ENCODE assay signal across 8 cellular contexts in the genomic region with DNA sequence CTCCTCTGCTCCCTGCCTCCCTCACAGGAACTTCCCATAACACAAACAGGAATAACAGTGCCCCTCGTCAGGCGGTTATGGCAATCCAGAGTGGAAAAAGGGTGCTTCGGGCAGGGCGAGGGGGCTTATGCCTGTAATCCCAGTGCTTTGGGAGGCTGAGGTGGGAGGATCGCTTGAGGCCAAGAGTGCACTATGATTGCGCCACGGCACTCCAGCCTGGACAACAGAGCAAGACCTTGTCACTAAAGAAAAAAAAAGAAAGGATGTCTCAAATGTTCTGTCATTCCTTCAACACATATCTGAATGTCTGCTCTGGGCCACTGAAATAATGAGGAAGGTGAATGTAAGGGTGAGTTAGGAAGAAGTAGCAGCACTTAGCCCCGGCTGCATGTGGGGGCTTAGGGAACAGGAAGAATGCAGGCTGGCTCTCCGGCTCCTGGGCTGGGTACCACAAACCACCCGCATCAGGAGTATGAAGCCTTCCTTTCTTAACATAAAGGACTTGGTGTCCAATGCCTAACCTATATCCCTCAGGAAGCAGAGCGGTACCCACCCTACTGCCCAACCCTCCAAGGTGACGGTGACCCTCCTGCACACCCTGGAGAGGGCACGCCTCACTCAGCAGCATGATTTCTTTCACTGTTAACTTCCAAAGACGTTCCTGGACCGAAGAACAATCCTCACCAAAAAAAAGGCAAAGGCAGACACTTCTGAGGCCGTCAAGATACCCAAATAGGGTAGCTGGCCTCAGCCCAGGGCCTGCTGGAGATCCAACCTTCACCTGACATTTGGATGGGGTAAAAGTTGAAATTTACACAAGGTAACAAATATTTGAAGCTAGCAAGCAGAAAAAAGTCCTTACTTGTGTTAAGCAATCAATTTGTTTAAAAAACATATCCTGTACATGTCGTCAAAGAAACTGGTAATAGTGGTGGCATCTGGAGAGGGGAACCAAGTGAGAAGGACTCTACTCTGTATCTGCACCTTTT. TPM values are rescaled to one million over a fixed set of nuclear protein-coding genes. Genes with fewer than 3 reads are reported as not detected.
DNase-seq lines count a peak whose midpoint lies in the region; ATAC-seq, FAIRE-seq and TF ChIP-seq lines count a peak whose summit lies in the region.
"Had no signal": no experiment of that assay in that cellular context is flagged by ENCODE, and none has a peak within 500 bp of the region (broad histone marks: within the 10 kb centered on the region; RNA-seq: fewer than 3 reads in every experiment).

No MANE protein-coding gene starts in this region.

- H3K9me3 ChIP-seq in gastroesophageal sphincter: no peaks in the 10 kb centered on the region

- POLR2A ChIA-PET in WTC11 (lab: Charles Lee): interaction anchor here (0.6 kb wide), 2 partner anchors 702 to 836 kb away, joined by 3 to 4 read pairs; no protein-coding TSS in a partner anchor

- CTCF ChIA-PET in WTC11 (lab: Charles Lee): interaction anchor here (2.1 kb wide), 1 partner anchor 40 kb away, joined by 7 read pairs; no protein-coding TSS in a partner anchor

- no peaks in the 10 kb centered on the region for H3K27me3 ChIP-seq in gastroesophageal sphincter

- H3K4me3 Mint-ChIP-seq in HFFc6 (peak overlapping the region; percentile 86), WTC11 (peak overlapping the region; percentile 2; the same call in 1 of the 2 replicates)
- H3K4me3 Mint-ChIP-seq in stimulated activated effector memory CD8-positive, alpha-beta T cell treated with anti-CD3 and anti-CD28 coated beads, Interleukin-12 subunit alpha, Interleukin-12 subunit beta, amount 100 ng/mL, for 72 hours: peak overlapping the region; percentile 77

- H3K27ac ChIP-seq in gastroesophageal sphincter: peak overlapping the region; percentile 49 to 99 (median 96)

- H3K9me3 Mint-ChIP-seq in HFFc6 (no peaks in the 10 kb centered on the region), WTC11 (no peaks in the 10 kb centered on the region)
- no peaks in the 10 kb centered on the region for H3K9me3 Mint-ChIP-seq in stimulated activated effector memory CD8-positive, alpha-beta T cell treated with anti-CD3 and anti-CD28 coated beads, Interleukin-12 subunit alpha, Interleukin-12 subunit beta, amount 100 ng/mL, for 72 hours

- WGBS in gastroesophageal sphincter (ENCODE audit: low coverage in 1 of 2), 2 donors: 58 to 59% methylated on average over 3 to 7 of the region's 17 CpGs

- no peaks in the 10 kb centered on the region; the same call in 1 of the 2 replicates for H3K27me3 Mint-ChIP-seq in HFFc6 (ENCODE audit: insufficient read depth)
- H3K27me3 Mint-ChIP-seq in WTC11 (ENCODE audit: low read depth): peaks cover 33% of the 10 kb centered on the region

- TF ChIP-seq EP300 in gastroesophageal sphincter (IDR thresholded peaks at IDR 0.05): no peak

- peak overlapping the region in 1 of 2 donors; percentile 96 for H3K4me3 ChIP-seq in gastroesophageal sphincter

- TF ChIP-seq POLR2A in gastroesophageal sphincter (IDR thresholded peaks at IDR 0.05): no peak

- peaks cover 14 to 92% (median 42%) of the 10 kb centered on the region in 3 donors for H3K4me1 ChIP-seq in gastroesophageal sphincter

- no peaks in the 10 kb centered on the region for H3K36me3 ChIP-seq in gastroesophageal sphincter

- no peak for FAIRE-seq in urothelium cell line (lab: Jason Lieb, UNC)

- TF ChIP-seq CTCF in HFFc6 (IDR thresholded peaks at IDR 0.05): no peak
- no peak for TF ChIP-seq CTCF in WTC11 (IDR thresholded peaks at IDR 0.05)
- TF ChIP-seq CTCF in gastroesophageal sphincter (IDR thresholded peaks at IDR 0.05): no peak

- peaks cover 38% of the 10 kb centered on the region for H3K4me1 Mint-ChIP-seq in HFFc6 (ENCODE audit: low read depth)
- peaks cover 35% of the 10 kb centered on the region for H3K4me1 Mint-ChIP-seq in WTC11
- H3K4me1 Mint-ChIP-seq in stimulated activated effector memory CD8-positive, alpha-beta T cell treated with anti-CD3 and anti-CD28 coated beads, Interleukin-12 subunit alpha, Interleukin-12 subunit beta, amount 100 ng/mL, for 72 hours: peaks cover 46% of the 10 kb centered on the region

- H3K36me3 Mint-ChIP-seq in HFFc6 (ENCODE audit: low read depth): peaks cover 4% of the 10 kb centered on the region; the same call in 1 of the 2 replicates
- H3K36me3 Mint-ChIP-seq in WTC11: no peaks in the 10 kb centered on the region
- H3K36me3 Mint-ChIP-seq in stimulated activated effector memory CD8-positive, alpha-beta T cell treated with anti-CD3 and anti-CD28 coated beads, Interleukin-12 subunit alpha, Interleukin-12 subunit beta, amount 100 ng/mL, for 72 hours: peaks cover 15% of the 10 kb centered on the region

- DNase-seq in HFFc6: no peak
- no peak for DNase-seq in WTC11 (ENCODE audit: low spot score)
- DNase-seq in stimulated activated effector memory CD8-positive, alpha-beta T cell treated with anti-CD3 and anti-CD28 coated beads, Interleukin-12 subunit alpha, Interleukin-12 subunit beta, amount 100 ng/mL, for 72 hours (ENCODE audit: low spot score in 2 of 2): no peak
- DNase-seq in urothelium cell line (ENCODE audit: low spot score): no peak
- DNase-seq in NCI-H2081 treated with DMSO at 0.1 percent for 48 hours (lab: John Stamatoyannopoulos, UW): no peak
- DNase-seq: NCI-H82 had no signal

- ATAC-seq in WTC11 (no peak), gastroesophageal sphincter (no peak), GM19395 (IDR thresholded peaks at IDR 0.05; ENCODE audit: unreplicated experiment) (no peak)
- no peak for ATAC-seq in stimulated activated effector memory CD8-positive, alpha-beta T cell treated with anti-CD3 and anti-CD28 coated beads, Interleukin-12 subunit alpha, Interleukin-12 subunit beta, amount 100 ng/mL, for 72 hours

- H3K27ac Mint-ChIP-seq in HFFc6 (peak overlapping the region; percentile 94), WTC11 (no peak overlapping the region; the same call in 1 of the 2 replicates)
- peak overlapping the region; percentile 83 for H3K27ac Mint-ChIP-seq in stimulated activated effector memory CD8-positive, alpha-beta T cell treated with anti-CD3 and anti-CD28 coated beads, Interleukin-12 subunit alpha, Interleukin-12 subunit beta, amount 100 ng/mL, for 72 hours

TF ChIP-seq in WTC11, 78 proteins besides CTCF, POLR2A, EP300 and RAD21:
- TF ChIP-seq ZNF423 (CRISPR knock-in tag; IDR thresholded peaks at IDR 0.05): no peak
- TF ChIP-seq PREB (CRISPR knock-in tag; IDR thresholded peaks at IDR 0.05; ENCODE audit: borderline replicate concordance): no peak
- TF ChIP-seq, protein P1, sequence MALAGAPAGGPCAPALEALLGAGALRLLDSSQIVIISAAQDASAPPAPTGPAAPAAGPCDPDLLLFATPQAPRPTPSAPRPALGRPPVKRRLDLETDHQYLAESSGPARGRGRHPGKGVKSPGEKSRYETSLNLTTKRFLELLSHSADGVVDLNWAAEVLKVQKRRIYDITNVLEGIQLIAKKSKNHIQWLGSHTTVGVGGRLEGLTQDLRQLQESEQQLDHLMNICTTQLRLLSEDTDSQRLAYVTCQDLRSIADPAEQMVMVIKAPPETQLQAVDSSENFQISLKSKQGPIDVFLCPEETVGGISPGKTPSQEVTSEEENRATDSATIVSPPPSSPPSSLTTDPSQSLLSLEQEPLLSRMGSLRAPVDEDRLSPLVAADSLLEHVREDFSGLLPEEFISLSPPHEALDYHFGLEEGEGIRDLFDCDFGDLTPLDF (CRISPR knock-in tag; IDR thresholded peaks at IDR 0.05): no peak
- TF ChIP-seq ZNF416 (CRISPR knock-in tag; IDR thresholded peaks at IDR 0.05): no peak
- TF ChIP-seq ZNF121 (CRISPR knock-in tag; IDR thresholded peaks at IDR 0.05): 0 out of 2 replicates have a peak, but pooled peaks have one; percentile 63

RNA-seq across cellular contexts. Expression of gene CPT1A, which starts 3.8 kb away (rescaled TPM):
- 10 to 100 TPM; 35.5 to 63.7 (median 55.8) TPM for total RNA-seq in HFFc6 (2021; fragmentation: NEBNext Ultra II Directional; extraction: Animal tissue kit (Norgen Biotek cat#: 25700))
- total RNA-seq in WTC11 (2021) (18.4 to 28.1 TPM (median 20.3 TPM) in 3 replicates), gastroesophageal sphincter (100 to 1,000 TPM in 1 of 4 donors, 10 to 100 TPM in 3; 33.4 to 103 (median 74.7) TPM)

Comparison
In these comparisons a context has a peak if more than half of its experiments do, and no peak if none do; other contexts are left out.
1. H3K4me3 Mint-ChIP-seq: peak in every context shown above with its lines; median percentile 86 in HFFc6; 77 in stimulated activated effector memory CD8-positive, alpha-beta T cell treated with anti-CD3 and anti-CD28 coated beads, Interleukin-12 subunit alpha, Interleukin-12 subunit beta, amount 100 ng/mL, for 72 hours; 2 in WTC11.